In the genomic region with DNA sequence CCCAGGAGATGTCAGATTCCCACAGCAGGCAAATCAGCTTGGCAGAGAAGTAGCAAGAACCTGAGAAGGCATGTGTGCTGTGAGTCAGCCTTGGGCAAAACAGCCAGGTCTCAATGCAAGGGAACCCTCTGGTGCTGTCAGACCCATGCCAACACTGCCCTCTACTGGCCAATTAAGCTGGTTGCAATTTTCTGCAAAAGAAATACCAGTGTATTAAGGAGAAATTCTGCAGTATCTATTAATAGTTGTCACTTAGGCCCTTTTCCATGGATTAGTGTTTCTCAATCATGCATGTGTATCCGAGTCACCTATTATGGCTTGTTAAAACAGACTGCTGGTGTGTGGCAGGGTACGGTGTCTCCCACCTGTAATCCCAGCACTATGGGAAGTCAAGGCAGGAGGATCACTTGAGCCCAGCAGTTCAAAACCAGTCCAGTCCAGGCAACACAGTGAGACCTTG, we compare ENCODE assay signal across 1 cellular context.
TF ChIP-seq lines count a peak whose summit lies in the region.

No MANE protein-coding gene starts in this region.

TF ChIP-seq in HepG2, 621 proteins besides CTCF, POLR2A, EP300 and RAD21 (continued from another document and continues in another):
- TF ChIP-seq, protein P1, sequence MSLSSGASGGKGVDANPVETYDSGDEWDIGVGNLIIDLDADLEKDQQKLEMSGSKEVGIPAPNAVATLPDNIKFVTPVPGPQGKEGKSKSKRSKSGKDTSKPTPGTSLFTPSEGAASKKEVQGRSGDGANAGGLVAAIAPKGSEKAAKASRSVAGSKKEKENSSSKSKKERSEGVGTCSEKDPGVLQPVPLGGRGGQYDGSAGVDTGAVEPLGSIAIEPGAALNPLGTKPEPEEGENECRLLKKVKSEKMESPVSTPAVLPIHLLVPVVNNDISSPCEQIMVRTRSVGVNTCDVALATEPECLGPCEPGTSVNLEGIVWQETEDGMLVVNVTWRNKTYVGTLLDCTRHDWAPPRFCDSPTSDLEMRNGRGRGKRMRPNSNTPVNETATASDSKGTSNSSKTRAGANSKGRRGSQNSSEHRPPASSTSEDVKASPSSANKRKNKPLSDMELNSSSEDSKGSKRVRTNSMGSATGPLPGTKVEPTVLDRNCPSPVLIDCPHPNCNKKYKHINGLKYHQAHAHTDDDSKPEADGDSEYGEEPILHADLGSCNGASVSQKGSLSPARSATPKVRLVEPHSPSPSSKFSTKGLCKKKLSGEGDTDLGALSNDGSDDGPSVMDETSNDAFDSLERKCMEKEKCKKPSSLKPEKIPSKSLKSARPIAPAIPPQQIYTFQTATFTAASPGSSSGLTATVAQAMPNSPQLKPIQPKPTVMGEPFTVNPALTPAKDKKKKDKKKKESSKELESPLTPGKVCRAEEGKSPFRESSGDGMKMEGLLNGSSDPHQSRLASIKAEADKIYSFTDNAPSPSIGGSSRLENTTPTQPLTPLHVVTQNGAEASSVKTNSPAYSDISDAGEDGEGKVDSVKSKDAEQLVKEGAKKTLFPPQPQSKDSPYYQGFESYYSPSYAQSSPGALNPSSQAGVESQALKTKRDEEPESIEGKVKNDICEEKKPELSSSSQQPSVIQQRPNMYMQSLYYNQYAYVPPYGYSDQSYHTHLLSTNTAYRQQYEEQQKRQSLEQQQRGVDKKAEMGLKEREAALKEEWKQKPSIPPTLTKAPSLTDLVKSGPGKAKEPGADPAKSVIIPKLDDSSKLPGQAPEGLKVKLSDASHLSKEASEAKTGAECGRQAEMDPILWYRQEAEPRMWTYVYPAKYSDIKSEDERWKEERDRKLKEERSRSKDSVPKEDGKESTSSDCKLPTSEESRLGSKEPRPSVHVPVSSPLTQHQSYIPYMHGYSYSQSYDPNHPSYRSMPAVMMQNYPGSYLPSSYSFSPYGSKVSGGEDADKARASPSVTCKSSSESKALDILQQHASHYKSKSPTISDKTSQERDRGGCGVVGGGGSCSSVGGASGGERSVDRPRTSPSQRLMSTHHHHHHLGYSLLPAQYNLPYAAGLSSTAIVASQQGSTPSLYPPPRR (CRISPR knock-in tag; IDR thresholded peaks at IDR 0.05; ENCODE audit: borderline replicate concordance): no peak
- TF ChIP-seq STAG1 (CRISPR knock-in tag; IDR thresholded peaks at IDR 0.05) (peak; percentile 94), SP5 (CRISPR knock-in tag; IDR thresholded peaks at IDR 0.05; ENCODE audit: borderline replicate concordance, low read depth) (no peak), TBX2 (CRISPR knock-in tag; IDR thresholded peaks at IDR 0.05; ENCODE audit: borderline replicate concordance) (no peak), SRY (CRISPR knock-in tag; IDR thresholded peaks at IDR 0.05) (no peak), MAF1 (CRISPR knock-in tag; IDR thresholded peaks at IDR 0.05; ENCODE audit: borderline replicate concordance) (no peak), HCFC1 (IDR thresholded peaks at IDR 0.05; ENCODE audit: low read depth, low read length) (no peak), THAP11 (CRISPR knock-in tag; IDR thresholded peaks at IDR 0.05) (0 out of 2 replicates have a peak, but pooled peaks have one; percentile 31), ZNF382 (CRISPR knock-in tag; IDR thresholded peaks at IDR 0.05; ENCODE audit: borderline replicate concordance) (no peak), GABPA (IDR thresholded peaks at IDR 0.05; ENCODE audit: low read depth, low read length) (no peak), GABPA (CRISPR knock-in tag; IDR thresholded peaks at IDR 0.05; ENCODE audit: low read depth) (no peak), ZKSCAN1 (IDR thresholded peaks at IDR 0.05; ENCODE audit: low read length) (no peak), GATAD2A (CRISPR knock-in tag; IDR thresholded peaks at IDR 0.05) (0 out of 2 replicates have a peak, but pooled peaks have one; percentile 32), ZNF224 (CRISPR knock-in tag; IDR thresholded peaks at IDR 0.05) (no peak), ZNF567 (CRISPR knock-in tag; IDR thresholded peaks at IDR 0.05; ENCODE audit: borderline replicate concordance) (0 out of 2 replicates have a peak, but pooled peaks have one; percentile 27), GATAD1 (CRISPR knock-in tag; IDR thresholded peaks at IDR 0.05) (0 out of 2 replicates have a peak, but pooled peaks have one; percentile 21), MXI1 (IDR thresholded peaks at IDR 0.05; ENCODE audit: borderline replicate concordance, low read depth, low read length) (0 out of 3 replicates have a peak, but pooled peaks have one; percentile 49), ZSCAN25 (CRISPR knock-in tag; IDR thresholded peaks at IDR 0.05) (no peak), SRSF1 (optimal IDR thresholded peaks at IDR 0.05; ENCODE audit: low read depth, low read length) (no peak), SMC3 (IDR thresholded peaks at IDR 0.05; ENCODE audit: low read length) (peak; percentile 95), AGO1 (IDR thresholded peaks at IDR 0.05; ENCODE audit: low read depth, low read length, poor library complexity, severe bottlenecking) (no peak), FOXK1 (CRISPR knock-in tag; IDR thresholded peaks at IDR 0.05; ENCODE audit: borderline replicate concordance, low read depth) (no peak), ATF1 (CRISPR knock-in tag; IDR thresholded peaks at IDR 0.05) (no peak), TEAD2 (CRISPR knock-in tag; IDR thresholded peaks at IDR 0.05) (no peak), KAT7 (CRISPR knock-in tag; IDR thresholded peaks at IDR 0.05; ENCODE audit: borderline replicate concordance) (no peak), ZNF562 (CRISPR knock-in tag; IDR thresholded peaks at IDR 0.05; ENCODE audit: borderline replicate concordance) (no peak), ZNF337 (CRISPR knock-in tag; IDR thresholded peaks at IDR 0.05; ENCODE audit: borderline replicate concordance, low read depth) (no peak), CENPX (CRISPR knock-in tag; IDR thresholded peaks at IDR 0.05) (no peak), PLRG1 (conservative IDR thresholded peaks at IDR 0.05) (no peak), KLF6 (CRISPR knock-in tag; IDR thresholded peaks at IDR 0.05) (no peak)
- TF ChIP-seq, protein P2, sequence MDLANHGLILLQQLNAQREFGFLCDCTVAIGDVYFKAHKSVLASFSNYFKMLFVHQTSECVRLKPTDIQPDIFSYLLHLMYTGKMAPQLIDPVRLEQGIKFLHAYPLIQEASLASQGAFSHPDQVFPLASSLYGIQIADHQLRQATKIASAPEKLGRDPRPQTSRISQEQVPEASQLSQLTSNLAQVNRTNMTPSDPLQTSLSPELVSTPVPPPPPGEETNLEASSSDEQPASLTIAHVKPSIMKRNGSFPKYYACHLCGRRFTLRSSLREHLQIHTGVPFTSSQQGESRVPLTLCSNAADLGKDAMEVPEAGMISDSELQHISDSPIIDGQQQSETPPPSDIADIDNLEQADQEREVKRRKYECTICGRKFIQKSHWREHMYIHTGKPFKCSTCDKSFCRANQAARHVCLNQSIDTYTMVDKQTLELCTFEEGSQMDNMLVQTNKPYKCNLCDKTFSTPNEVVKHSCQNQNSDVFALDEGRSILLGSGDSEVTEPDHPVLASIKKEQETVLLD (CRISPR knock-in tag; IDR thresholded peaks at IDR 0.05; ENCODE audit: low read depth): no peak
- TF ChIP-seq, protein P3, sequence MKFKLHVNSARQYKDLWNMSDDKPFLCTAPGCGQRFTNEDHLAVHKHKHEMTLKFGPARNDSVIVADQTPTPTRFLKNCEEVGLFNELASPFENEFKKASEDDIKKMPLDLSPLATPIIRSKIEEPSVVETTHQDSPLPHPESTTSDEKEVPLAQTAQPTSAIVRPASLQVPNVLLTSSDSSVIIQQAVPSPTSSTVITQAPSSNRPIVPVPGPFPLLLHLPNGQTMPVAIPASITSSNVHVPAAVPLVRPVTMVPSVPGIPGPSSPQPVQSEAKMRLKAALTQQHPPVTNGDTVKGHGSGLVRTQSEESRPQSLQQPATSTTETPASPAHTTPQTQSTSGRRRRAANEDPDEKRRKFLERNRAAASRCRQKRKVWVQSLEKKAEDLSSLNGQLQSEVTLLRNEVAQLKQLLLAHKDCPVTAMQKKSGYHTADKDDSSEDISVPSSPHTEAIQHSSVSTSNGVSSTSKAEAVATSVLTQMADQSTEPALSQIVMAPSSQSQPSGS (CRISPR knock-in tag; IDR thresholded peaks at IDR 0.05): peak; percentile 43; the same call in 1 of the 2 replicates
- TF ChIP-seq, protein P4, sequence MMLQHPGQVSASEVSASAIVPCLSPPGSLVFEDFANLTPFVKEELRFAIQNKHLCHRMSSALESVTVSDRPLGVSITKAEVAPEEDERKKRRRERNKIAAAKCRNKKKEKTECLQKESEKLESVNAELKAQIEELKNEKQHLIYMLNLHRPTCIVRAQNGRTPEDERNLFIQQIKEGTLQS (CRISPR knock-in tag; IDR thresholded peaks at IDR 0.05): no peak
- TF ChIP-seq, protein P5, sequence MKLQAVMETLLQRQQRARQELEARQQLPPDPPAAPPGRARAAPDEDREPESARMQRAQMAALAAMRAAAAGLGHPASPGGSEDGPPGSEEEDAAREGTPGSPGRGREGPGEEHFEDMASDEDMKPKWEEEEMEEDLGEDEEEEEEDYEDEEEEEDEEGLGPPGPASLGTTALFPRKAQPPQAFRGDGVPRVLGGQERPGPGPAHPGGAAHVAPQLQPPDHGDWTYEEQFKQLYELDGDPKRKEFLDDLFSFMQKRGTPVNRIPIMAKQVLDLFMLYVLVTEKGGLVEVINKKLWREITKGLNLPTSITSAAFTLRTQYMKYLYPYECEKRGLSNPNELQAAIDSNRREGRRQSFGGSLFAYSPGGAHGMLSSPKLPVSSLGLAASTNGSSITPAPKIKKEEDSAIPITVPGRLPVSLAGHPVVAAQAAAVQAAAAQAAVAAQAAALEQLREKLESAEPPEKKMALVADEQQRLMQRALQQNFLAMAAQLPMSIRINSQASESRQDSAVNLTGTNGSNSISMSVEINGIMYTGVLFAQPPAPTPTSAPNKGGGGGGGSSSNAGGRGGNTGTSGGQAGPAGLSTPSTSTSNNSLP (IDR thresholded peaks at IDR 0.05; ENCODE audit: low read depth, low read length): peak; percentile 53; the same call in 1 of the 2 replicates
- TF ChIP-seq, protein P6, sequence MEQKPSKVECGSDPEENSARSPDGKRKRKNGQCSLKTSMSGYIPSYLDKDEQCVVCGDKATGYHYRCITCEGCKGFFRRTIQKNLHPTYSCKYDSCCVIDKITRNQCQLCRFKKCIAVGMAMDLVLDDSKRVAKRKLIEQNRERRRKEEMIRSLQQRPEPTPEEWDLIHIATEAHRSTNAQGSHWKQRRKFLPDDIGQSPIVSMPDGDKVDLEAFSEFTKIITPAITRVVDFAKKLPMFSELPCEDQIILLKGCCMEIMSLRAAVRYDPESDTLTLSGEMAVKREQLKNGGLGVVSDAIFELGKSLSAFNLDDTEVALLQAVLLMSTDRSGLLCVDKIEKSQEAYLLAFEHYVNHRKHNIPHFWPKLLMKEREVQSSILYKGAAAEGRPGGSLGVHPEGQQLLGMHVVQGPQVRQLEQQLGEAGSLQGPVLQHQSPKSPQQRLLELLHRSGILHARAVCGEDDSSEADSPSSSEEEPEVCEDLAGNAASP (CRISPR knock-in tag; IDR thresholded peaks at IDR 0.05; ENCODE audit: borderline replicate concordance): no peak
- TF ChIP-seq, protein P7, sequence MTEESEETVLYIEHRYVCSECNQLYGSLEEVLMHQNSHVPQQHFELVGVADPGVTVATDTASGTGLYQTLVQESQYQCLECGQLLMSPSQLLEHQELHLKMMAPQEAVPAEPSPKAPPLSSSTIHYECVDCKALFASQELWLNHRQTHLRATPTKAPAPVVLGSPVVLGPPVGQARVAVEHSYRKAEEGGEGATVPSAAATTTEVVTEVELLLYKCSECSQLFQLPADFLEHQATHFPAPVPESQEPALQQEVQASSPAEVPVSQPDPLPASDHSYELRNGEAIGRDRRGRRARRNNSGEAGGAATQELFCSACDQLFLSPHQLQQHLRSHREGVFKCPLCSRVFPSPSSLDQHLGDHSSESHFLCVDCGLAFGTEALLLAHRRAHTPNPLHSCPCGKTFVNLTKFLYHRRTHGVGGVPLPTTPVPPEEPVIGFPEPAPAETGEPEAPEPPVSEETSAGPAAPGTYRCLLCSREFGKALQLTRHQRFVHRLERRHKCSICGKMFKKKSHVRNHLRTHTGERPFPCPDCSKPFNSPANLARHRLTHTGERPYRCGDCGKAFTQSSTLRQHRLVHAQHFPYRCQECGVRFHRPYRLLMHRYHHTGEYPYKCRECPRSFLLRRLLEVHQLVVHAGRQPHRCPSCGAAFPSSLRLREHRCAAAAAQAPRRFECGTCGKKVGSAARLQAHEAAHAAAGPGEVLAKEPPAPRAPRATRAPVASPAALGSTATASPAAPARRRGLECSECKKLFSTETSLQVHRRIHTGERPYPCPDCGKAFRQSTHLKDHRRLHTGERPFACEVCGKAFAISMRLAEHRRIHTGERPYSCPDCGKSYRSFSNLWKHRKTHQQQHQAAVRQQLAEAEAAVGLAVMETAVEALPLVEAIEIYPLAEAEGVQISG (CRISPR knock-in tag; IDR thresholded peaks at IDR 0.05): no peak
